9 cellular contexts compared by ENCODE assay signal in genomic region chr11:7672276-7672959, GRCh38. TPM values are rescaled to one million over a fixed set of nuclear protein-coding genes. Genes with fewer than 3 reads are reported as not detected.
DNase-seq lines count a peak whose midpoint lies in the region; ATAC-seq and TF ChIP-seq lines count a peak whose summit lies in the region.
"Had no signal": no experiment of that assay in that cellular context is flagged by ENCODE, and none has a peak within 500 bp of the region (broad histone marks: within the 10 kb centered on the region; RNA-seq: fewer than 3 reads in every experiment).

No MANE protein-coding gene starts in this region.

- peak overlapping the region; percentile 36 for H3K4me3 Mint-ChIP-seq in CD4-positive, alpha-beta T cell
- H3K4me3 Mint-ChIP-seq in natural killer cell treated with Interleukin-12 subunit alpha and Interleukin-12 subunit beta and Interleukin-15 and Interleukin-18, amount 100 ng/mL, for 72 hours = peak overlapping the region; percentile 36

- peaks cover 11% of the 10 kb centered on the region for H3K4me1 Mint-ChIP-seq in CD4-positive, alpha-beta T cell (ENCODE audit: low read depth)
- peaks cover 5 to 11% of the 10 kb centered on the region in 2 donors for H3K4me1 Mint-ChIP-seq in natural killer cell treated with Interleukin-12 subunit alpha and Interleukin-12 subunit beta and Interleukin-15 and Interleukin-18, amount 100 ng/mL, for 72 hours (ENCODE audit: low read depth in 2 of 2)

- peaks cover 58% of the 10 kb centered on the region for H3K27me3 ChIP-seq in CD4-positive, alpha-beta T cell (ENCODE audit: control insufficient read depth, insufficient read depth, low read length)
- H3K27me3 ChIP-seq: tibial artery had no signal

- POLR2A ChIA-PET in CD4-positive, alpha-beta T cell (lab: Charles Lee) = no interaction called here

- H3K27ac ChIP-seq in CD4-positive, alpha-beta T cell (ENCODE audit: low read depth, low read length) = no peak overlapping the region

- no peak for TF ChIP-seq CTCF in CD4-positive, alpha-beta T cell (IDR thresholded peaks at IDR 0.05)

- no peak for DNase-seq in CD4-positive, alpha-beta T cell
- DNase-seq in amniotic epithelial cell (ENCODE audit: low read depth) (peak; percentile 35), GDM1 (lab: John Stamatoyannopoulos, UW) (no peak), glomerular visceral epithelial cell (ENCODE audit: extremely low spot score) (no peak)
- DNase-seq in natural killer cell treated with Interleukin-12 subunit alpha and Interleukin-12 subunit beta and Interleukin-15 and Interleukin-18, amount 100 ng/mL, for 72 hours (ENCODE audit: low spot score) = no peak
- DNase-seq in stimulated activated naive CD4-positive, alpha-beta T cell (lab: John Stamatoyannopoulos, UW) = no peak

- no peaks in the 10 kb centered on the region for H3K36me3 Mint-ChIP-seq in CD4-positive, alpha-beta T cell (ENCODE audit: low read depth)
- no peaks in the 10 kb centered on the region for H3K36me3 Mint-ChIP-seq in natural killer cell treated with Interleukin-12 subunit alpha and Interleukin-12 subunit beta and Interleukin-15 and Interleukin-18, amount 100 ng/mL, for 72 hours

- CTCF ChIA-PET in CD4-positive, alpha-beta T cell (lab: Charles Lee) = no interaction called here

- H3K27ac Mint-ChIP-seq in CD4-positive, alpha-beta T cell = no peak overlapping the region
- no peak overlapping the region for H3K27ac Mint-ChIP-seq in natural killer cell treated with Interleukin-12 subunit alpha and Interleukin-12 subunit beta and Interleukin-15 and Interleukin-18, amount 100 ng/mL, for 72 hours

- H3K9me3 Mint-ChIP-seq in CD4-positive, alpha-beta T cell = no peaks in the 10 kb centered on the region
- H3K9me3 Mint-ChIP-seq in natural killer cell treated with Interleukin-12 subunit alpha and Interleukin-12 subunit beta and Interleukin-15 and Interleukin-18, amount 100 ng/mL, for 72 hours = no peaks in the 10 kb centered on the region

- H3K9me3 ChIP-seq in CD4-positive, alpha-beta T cell (ENCODE audit: control insufficient read depth, low read length) = no peaks in the 10 kb centered on the region
- H3K9me3 ChIP-seq: tibial artery had no signal

- intact Hi-C loops in CD4-positive, alpha-beta T cell (cut with DNase I, micrococcal nuclease) = no loop called here

- peaks cover 62% of the 10 kb centered on the region for H3K27me3 Mint-ChIP-seq in CD4-positive, alpha-beta T cell
- peaks cover 31 to 33% of the 10 kb centered on the region in 2 donors for H3K27me3 Mint-ChIP-seq in natural killer cell treated with Interleukin-12 subunit alpha and Interleukin-12 subunit beta and Interleukin-15 and Interleukin-18, amount 100 ng/mL, for 72 hours

- ATAC-seq in CD4-positive, alpha-beta T cell (ENCODE audit: poor library complexity) = no peak
- ATAC-seq in GM21515 (IDR thresholded peaks at IDR 0.05; ENCODE audit: unreplicated experiment) (peak; percentile 29), HG03521 (IDR thresholded peaks at IDR 0.05; ENCODE audit: unreplicated experiment) (no peak)
- ATAC-seq in natural killer cell treated with Interleukin-12 subunit alpha and Interleukin-12 subunit beta and Interleukin-15 and Interleukin-18, amount 100 ng/mL, for 72 hours = no peak

RNA-seq across cellular contexts. Expression of gene CYB5R2, which starts 0.9 kb away (rescaled TPM):
- not detected for total RNA-seq in CD4-positive, alpha-beta T cell
- total RNA-seq in natural killer cell treated with Interleukin-12 subunit alpha and Interleukin-12 subunit beta and Interleukin-15 and Interleukin-18, amount 100 ng/mL, for 72 hours = under 1 TPM; 0.73 to 0.98 TPM

RNA-seq across cellular contexts. Expression of gene OVCH2, which starts 33.9 kb away (rescaled TPM):
- total RNA-seq in CD4-positive, alpha-beta T cell = not detected
- total RNA-seq in natural killer cell treated with Interleukin-12 subunit alpha and Interleukin-12 subunit beta and Interleukin-15 and Interleukin-18, amount 100 ng/mL, for 72 hours = not detected
